Comparison of ENCODE assay signal across 1 cellular context in genomic region chr7:83738436-83738835, GRCh38.
TF ChIP-seq lines count a peak whose summit lies in the region.

No MANE protein-coding gene starts in this region.

TF ChIP-seq in SK-N-SH, 30 proteins besides CTCF, POLR2A, EP300 and RAD21 (continued from another document):
- no peak for TF ChIP-seq PBX3 (IDR thresholded peaks at IDR 0.05)
- no peak for TF ChIP-seq FOSL2 (IDR thresholded peaks at IDR 0.05; ENCODE audit: borderline replicate concordance, low read depth)
- no peak for TF ChIP-seq USF2 (IDR thresholded peaks at IDR 0.05; ENCODE audit: borderline replicate concordance, low read depth, low read length)
- TF ChIP-seq ZBTB33 (IDR thresholded peaks at IDR 0.05; ENCODE audit: borderline replicate concordance, low read depth): no peak
- TF ChIP-seq TEAD4 (IDR thresholded peaks at IDR 0.05; ENCODE audit: borderline replicate concordance, insufficient read depth): no peak
- no peak for TF ChIP-seq GABPA (IDR thresholded peaks at IDR 0.05; ENCODE audit: low read depth)
- TF ChIP-seq YY1 (IDR thresholded peaks at IDR 0.05; ENCODE audit: low read depth): no peak
- TF ChIP-seq REST (IDR thresholded peaks at IDR 0.05; ENCODE audit: low read depth, low read length): no peak
- no peak for TF ChIP-seq CHD2 (IDR thresholded peaks at IDR 0.05; ENCODE audit: low read length, partially characterized antibody)
- no peak for TF ChIP-seq TAF1 (IDR thresholded peaks at IDR 0.05; ENCODE audit: borderline replicate concordance, low read depth, low read length)
- TF ChIP-seq RFX5 (IDR thresholded peaks at IDR 0.05; ENCODE audit: low read length): no peak
- TF ChIP-seq MAX (IDR thresholded peaks at IDR 0.05; ENCODE audit: low read depth): no peak
